ENCODE assay signal across 25 cellular contexts in genomic region chr22:44204937-44205712, GRCh38. TPM values are rescaled to one million over a fixed set of nuclear protein-coding genes. Genes with fewer than 3 reads are reported as not detected.
A peak's percentile ranks its signal among the peaks of the same experiment; 100 is the strongest.
DNase-seq lines count a peak whose midpoint lies in the region; ATAC-seq and TF ChIP-seq lines count a peak whose summit lies in the region.
"Had no signal": no experiment of that assay in that cellular context is flagged by ENCODE, and none has a peak within 500 bp of the region (broad histone marks: within the 10 kb centered on the region; RNA-seq: fewer than 3 reads in every experiment).

No MANE protein-coding gene starts in this region.

- no peaks in the 10 kb centered on the region for H3K27me3 Mint-ChIP-seq in activated naive CD8-positive, alpha-beta T cell
- H3K27me3 Mint-ChIP-seq in activated naive CD8-positive, alpha-beta T cell treated with anti-CD3 and anti-CD28 coated beads for 36 hours = no peaks in the 10 kb centered on the region
- no peaks in the 10 kb centered on the region for H3K27me3 Mint-ChIP-seq in memory B cell
- H3K27me3 Mint-ChIP-seq: T-cell had no signal

- H3K4me3 ChIP-seq in suprapubic skin = no peak overlapping the region
- H3K4me3 ChIP-seq in trophoblast cell (ENCODE audit: low read depth, low read length) = no peak overlapping the region
- H3K4me3 ChIP-seq: breast epithelium, gastroesophageal sphincter, lower lobe of right lung, right atrium auricular region, SJCRH30, upper lobe of left lung had no signal

- H3K27ac Mint-ChIP-seq in activated naive CD8-positive, alpha-beta T cell = peak overlapping the region; percentile 58
- no peak overlapping the region for H3K27ac Mint-ChIP-seq in activated naive CD8-positive, alpha-beta T cell treated with anti-CD3 and anti-CD28 coated beads for 36 hours
- peak overlapping the region; percentile 80 for H3K27ac Mint-ChIP-seq in memory B cell
- H3K27ac Mint-ChIP-seq: activated CD4-positive, alpha-beta T cell treated with anti-CD3 and anti-CD28 coated beads, Interleukin-2, amount 10 ng/mL, durations not matched to agents 7 days and 5 days; activated T-helper 2 cell treated with anti-CD3 and anti-CD28 coated beads, Interferon-gamma antibody, Interleukin-2, Interleukin-4, amounts not matched to agents 10 μg/mL and 5 μg/mL and 100 μg/mL, durations not matched to agents 14 hours and 24 hours and 36 hours; endodermal cell; T-cell had no signal

- no peak overlapping the region for H3K23ac ChIP-seq in trophoblast cell (ENCODE audit: low read length)

- H3K27me3 ChIP-seq in suprapubic skin = peaks cover 20% of the 10 kb centered on the region
- no peaks in the 10 kb centered on the region for H3K27me3 ChIP-seq in trophoblast cell (ENCODE audit: insufficient read depth, low read length)
- H3K27me3 ChIP-seq: right atrium auricular region, upper lobe of left lung had no signal

- H3K4me1 ChIP-seq in suprapubic skin = no peaks in the 10 kb centered on the region
- H3K4me1 ChIP-seq in trophoblast cell (ENCODE audit: control insufficient read depth in 1 of 2, insufficient read depth in 2 of 2, low read length in 2 of 2) = no peaks in the 10 kb centered on the region
- H3K4me1 ChIP-seq: breast epithelium, gastroesophageal sphincter, lower lobe of right lung, right atrium auricular region, SJCRH30, upper lobe of left lung had no signal

- H3K4me3 Mint-ChIP-seq in activated naive CD8-positive, alpha-beta T cell = no peak overlapping the region
- no peak overlapping the region for H3K4me3 Mint-ChIP-seq in activated naive CD8-positive, alpha-beta T cell treated with anti-CD3 and anti-CD28 coated beads for 36 hours
- H3K4me3 Mint-ChIP-seq in memory B cell = peak overlapping the region; percentile 64
- H3K4me3 Mint-ChIP-seq: activated CD4-positive, alpha-beta T cell treated with anti-CD3 and anti-CD28 coated beads, Interleukin-2, amount 10 ng/mL, durations not matched to agents 7 days and 5 days; endodermal cell; T-cell had no signal

- H3K9me3 ChIP-seq in suprapubic skin = no peaks in the 10 kb centered on the region
- no peaks in the 10 kb centered on the region for H3K9me3 ChIP-seq in trophoblast cell (ENCODE audit: insufficient read depth, low read depth, low read length)
- H3K9me3 ChIP-seq: SJCRH30 had no signal

- H2BK5ac ChIP-seq in trophoblast cell (ENCODE audit: low read depth, low read length, poor library complexity) = no peak overlapping the region

- no peak overlapping the region for H4K12ac ChIP-seq in trophoblast cell (ENCODE audit: low read depth, low read length)

- H2BK120ac ChIP-seq in trophoblast cell (ENCODE audit: insufficient read depth, low read length, poor library complexity) = no peak overlapping the region

- H3K4ac ChIP-seq in trophoblast cell (ENCODE audit: low read depth, low read length) = no peak overlapping the region

- peaks cover 14% of the 10 kb centered on the region for H3K36me3 Mint-ChIP-seq in activated naive CD8-positive, alpha-beta T cell
- peaks cover 24% of the 10 kb centered on the region for H3K36me3 Mint-ChIP-seq in activated naive CD8-positive, alpha-beta T cell treated with anti-CD3 and anti-CD28 coated beads for 36 hours
- peaks cover 34% of the 10 kb centered on the region for H3K36me3 Mint-ChIP-seq in memory B cell

- H3K27ac ChIP-seq in suprapubic skin (no peak overlapping the region), trophoblast cell (ENCODE audit: low read depth, low read length) (no peak overlapping the region)
- H3K27ac ChIP-seq: breast epithelium, gastroesophageal sphincter, lower lobe of right lung, right atrium auricular region, SJCRH30, upper lobe of left lung had no signal

- no peak overlapping the region for H3K18ac ChIP-seq in trophoblast cell (ENCODE audit: low read length)

- WGBS in suprapubic skin = 94% methylated on average over 10 of the region's 15 CpGs
- no CpG with 5 or more reads among the region's 15 CpGs for WGBS in trophoblast cell (ENCODE audit: extremely low coverage, insufficient coverage, insufficient read length)

- H4K91ac ChIP-seq in trophoblast cell (ENCODE audit: low read depth, low read length) = no peak overlapping the region

- peaks cover 7% of the 10 kb centered on the region for H3K4me1 Mint-ChIP-seq in activated naive CD8-positive, alpha-beta T cell (ENCODE audit: low read depth)
- H3K4me1 Mint-ChIP-seq in activated naive CD8-positive, alpha-beta T cell treated with anti-CD3 and anti-CD28 coated beads for 36 hours = peaks cover 7% of the 10 kb centered on the region
- peaks cover 41% of the 10 kb centered on the region for H3K4me1 Mint-ChIP-seq in memory B cell

- no peak overlapping the region for H4K8ac ChIP-seq in trophoblast cell (ENCODE audit: low read depth, low read length)

- no peak overlapping the region for H2BK12ac ChIP-seq in trophoblast cell (ENCODE audit: low read length)

- no peak overlapping the region for H3K14ac ChIP-seq in trophoblast cell (ENCODE audit: low read length)

- H2AFZ ChIP-seq in trophoblast cell (ENCODE audit: insufficient read depth, low read length, poor library complexity) = no peak overlapping the region

- H2AK5ac ChIP-seq in trophoblast cell (ENCODE audit: low read length) = no peak overlapping the region

- ATAC-seq in memory B cell (ENCODE audit: low read depth) = peak; percentile 94
- ATAC-seq: gastroesophageal sphincter, lower lobe of right lung, T-cell had no signal

- TF ChIP-seq EP300 in suprapubic skin (IDR thresholded peaks at IDR 0.05) = no peak

- no peak overlapping the region for H3K4me2 ChIP-seq in trophoblast cell (ENCODE audit: low read length)

- H3K9me3 Mint-ChIP-seq in activated naive CD8-positive, alpha-beta T cell (ENCODE audit: low read depth) = peaks cover 8% of the 10 kb centered on the region
- peaks cover 10% of the 10 kb centered on the region for H3K9me3 Mint-ChIP-seq in activated naive CD8-positive, alpha-beta T cell treated with anti-CD3 and anti-CD28 coated beads for 36 hours
- peaks cover 2% of the 10 kb centered on the region for H3K9me3 Mint-ChIP-seq in memory B cell

- H3K9ac ChIP-seq in trophoblast cell (ENCODE audit: low read length) = no peak overlapping the region

- H3K79me1 ChIP-seq in trophoblast cell (ENCODE audit: low read length) = no peaks in the 10 kb centered on the region

- TF ChIP-seq CTCF in suprapubic skin (IDR thresholded peaks at IDR 0.05) = no peak

- no peaks in the 10 kb centered on the region for H3K36me3 ChIP-seq in suprapubic skin
- no peaks in the 10 kb centered on the region for H3K36me3 ChIP-seq in trophoblast cell (ENCODE audit: control insufficient read depth in 1 of 2, insufficient read depth in 2 of 2, low read length in 2 of 2)
- H3K36me3 ChIP-seq: breast epithelium, gastroesophageal sphincter, right atrium auricular region, SJCRH30 had no signal

- no peak for DNase-seq in activated naive CD8-positive, alpha-beta T cell treated with anti-CD3 and anti-CD28 coated beads for 36 hours
- peak; percentile 37 for DNase-seq in NAMALWA (ENCODE audit: low spot score)
- DNase-seq in memory B cell (ENCODE audit: low spot score in 2 of 2) = peak; percentile 25 to 31
- DNase-seq in suprapubic skin (ENCODE audit: low spot score in 2 of 2) = peak; percentile 45 to 47
- DNase-seq in trophoblast cell = no peak
- no peak for DNase-seq in C1 segment of cervical spinal cord (lab: John Stamatoyannopoulos, UW)
- no peak for DNase-seq in stimulated activated naive CD4-positive, alpha-beta T cell (lab: John Stamatoyannopoulos, UW)
- DNase-seq: activated CD4-positive, alpha-beta T cell treated with anti-CD3 and anti-CD28 coated beads, Interleukin-2, amount 10 ng/mL, durations not matched to agents 7 days and 5 days; Calu3; cortex of kidney; endodermal cell; lower lobe of right lung; NCI-H1092; NCI-H2029 treated with DMSO at 0.1 percent for 48 hours; NCI-H226; SJCRH30; T-cell had no signal

- no peak for TF ChIP-seq POLR2A in suprapubic skin (IDR thresholded peaks at IDR 0.05)

- no peaks in the 10 kb centered on the region for H3K79me2 ChIP-seq in trophoblast cell (ENCODE audit: control insufficient read depth, insufficient read depth, low read length, poor library complexity)

RNA-seq across cellular contexts. Expression of gene PARVG, which starts 24.4 kb away (rescaled TPM):
- 10 to 100 TPM; 68.7 to 72.9 TPM for total RNA-seq in activated naive CD8-positive, alpha-beta T cell treated with anti-CD3 and anti-CD28 coated beads for 36 hours
- total RNA-seq in suprapubic skin = 10 to 100 TPM in 1 of 4 donors, 1 to 10 TPM in 3; 1.6 to 17.1 (median 3.2) TPM
- polyA plus RNA-seq in trophoblast cell (2013) = 0.04 TPM in 1 of 2 replicates, not detected in the other
- total RNA-seq: Calu3, osteocyte, SJCRH30 had no signal
- polyA plus RNA-seq: BJ had no signal

Comparison
In these comparisons a context has a peak if more than half of its experiments do, and no peak if none do; other contexts are left out.
1. DNase-seq: peak in NAMALWA (single experiment), memory B cell (2 of 2) and suprapubic skin (2 of 2); none in activated naive CD8-positive, alpha-beta T cell treated with anti-CD3 and anti-CD28 coated beads for 36 hours (single experiment), trophoblast cell (0 of 2), C1 segment of cervical spinal cord (0 of 14) and stimulated activated naive CD4-positive, alpha-beta T cell (0 of 6).